Comparison of ENCODE assay signal across 8 cellular contexts in genomic region chr5:55159763-55160492, GRCh38. TPM values are rescaled to one million over a fixed set of nuclear protein-coding genes. Genes with fewer than 3 reads are reported as not detected.
A peak's percentile ranks its signal among the peaks of the same experiment; 100 is the strongest.
DNase-seq lines count a peak whose midpoint lies in the region; ATAC-seq and TF ChIP-seq lines count a peak whose summit lies in the region.

A gene with protein sequence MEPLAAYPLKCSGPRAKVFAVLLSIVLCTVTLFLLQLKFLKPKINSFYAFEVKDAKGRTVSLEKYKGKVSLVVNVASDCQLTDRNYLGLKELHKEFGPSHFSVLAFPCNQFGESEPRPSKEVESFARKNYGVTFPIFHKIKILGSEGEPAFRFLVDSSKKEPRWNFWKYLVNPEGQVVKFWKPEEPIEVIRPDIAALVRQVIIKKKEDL (plus strand): TSS chr5:55160171. CDS start chr5:55160193, 22 bp downstream.

- H3K4me3 Mint-ChIP-seq in brain, result peak within 1 kb of the TSS; percentile 81 to 93 (median 86)

- H3K9me3 ChIP-seq in iPS-20b (ENCODE audit: insufficient read depth, low read depth, low read length), result no peaks in the 10 kb centered on the region
- H3K9me3 ChIP-seq in gastrocnemius medialis, result no peaks in the 10 kb centered on the region

- ATAC-seq in Right ventricle myocardium inferior (peak; percentile 84), gastrocnemius medialis (peak; percentile 69 to 83), GM21737 (IDR thresholded peaks at IDR 0.05; ENCODE audit: unreplicated experiment) (no peak)

- H3K27me3 ChIP-seq in iPS-20b (ENCODE audit: insufficient read depth, low read length) (no peaks in the 10 kb centered on the region), gastrocnemius medialis (peaks cover 0 to 9% (median 0%) of the 10 kb centered on the region in 3 donors)

- H3K4me1 ChIP-seq in iPS-20b (ENCODE audit: insufficient read depth, low read length), result peaks cover 6% of the 10 kb centered on the region; the same call in 1 of the 2 replicates
- no peaks in the 10 kb centered on the region for H3K4me1 ChIP-seq in gastrocnemius medialis

- TF ChIP-seq POLR2A in gastrocnemius medialis (IDR thresholded peaks at IDR 0.05), result no peak

- H3K27ac Mint-ChIP-seq in brain, result peak within 1 kb of the TSS; percentile 77 to 97 (median 93)

- peaks cover 19% of the 10 kb centered on the region for H3K4me1 Mint-ChIP-seq in brain

- H3K36me3 ChIP-seq in iPS-20b (ENCODE audit: insufficient read depth, low read depth, low read length), result peaks cover 26% of the 10 kb centered on the region
- H3K36me3 ChIP-seq in gastrocnemius medialis, result no peaks in the 10 kb centered on the region

- H3K27me3 Mint-ChIP-seq in brain, result peaks cover 19% of the 10 kb centered on the region

- H3K36me3 Mint-ChIP-seq in brain, result peaks cover 7% of the 10 kb centered on the region

- H3K27ac ChIP-seq in iPS-20b (ENCODE audit: low read length) (peak within 1 kb of the TSS; percentile 85), gastrocnemius medialis (peak within 1 kb of the TSS; percentile 16 to 63 (median 45))

- peak within 1 kb of the TSS; percentile 87 for H3K4me3 ChIP-seq in iPS-20b (ENCODE audit: low read length)
- peak within 1 kb of the TSS; percentile 27 to 50 (median 42) for H3K4me3 ChIP-seq in gastrocnemius medialis

- peak within 1 kb of the TSS; percentile 88 for H3K9ac ChIP-seq in iPS-20b (ENCODE audit: low read depth, low read length)

- H3K9me3 Mint-ChIP-seq in brain, result peaks cover 0 to 5% (median 4%) of the 10 kb centered on the region in 5 experiments

- DNase-seq in Right ventricle myocardium inferior (ENCODE audit: missing footprints) (no peak), cardiac septum (ENCODE audit: low spot score) (no peak), NCI-H446 (lab: John Stamatoyannopoulos, UW) (peak; percentile 19 to 68), gastrocnemius medialis (no peak), NK-92 (lab: John Stamatoyannopoulos, UW; ENCODE audit: unreplicated experiment) (no peak)

- in situ Hi-C loops in gastrocnemius medialis (cut with MboI; ENCODE audit: low sequenced_read_pairs in 4 of 4), result loop anchor here (25.0 kb wide), 3 partner anchors 552 to 648 kb away; partner anchors contain the start of genes SNX18 (in 3 of the 4) and SLC38A9 (in 1 of the 4)

- peak; percentile 80 to 85 for TF ChIP-seq CTCF in brain (conservative IDR thresholded peaks at IDR 0.05)
- peak in 4 of 5 experiments; percentile 12 to 44 (median 32) for TF ChIP-seq CTCF in gastrocnemius medialis (IDR thresholded peaks at IDR 0.05 in 4 of 5, conservative IDR thresholded peaks at IDR 0.05 in 1 of 5)

- intact Hi-C loops in Right ventricle myocardium inferior (cut with DNase I), result no loop called here
- intact Hi-C loops in cardiac septum (cut with DNase I), result no loop called here
- intact Hi-C loops in gastrocnemius medialis (cut with DNase I; ENCODE audit: low total_unique reads), result no loop called here

RNA-seq across cellular contexts. Expression of the gene that starts here (rescaled TPM):
- 7.4 TPM for total RNA-seq in Right ventricle myocardium inferior
- total RNA-seq in cardiac septum, result 7.4 TPM
- 1.2 TPM for polyA plus RNA-seq in brain (ENCODE audit: insufficient read depth, low read depth, low replicate concordance)
- 1 to 10 TPM; 2.0 to 4.0 (median 2.6) TPM for total RNA-seq in gastrocnemius medialis

Comparison
In these comparisons a context has a peak if more than half of its experiments do, and no peak if none do; other contexts are left out.
1. DNase-seq: peak in NCI-H446 (2 of 2); none in Right ventricle myocardium inferior (single experiment), cardiac septum (single experiment), gastrocnemius medialis (0 of 2) and NK-92 (single experiment).